ENCODE assay signal across 10 cellular contexts in the genomic region with DNA sequence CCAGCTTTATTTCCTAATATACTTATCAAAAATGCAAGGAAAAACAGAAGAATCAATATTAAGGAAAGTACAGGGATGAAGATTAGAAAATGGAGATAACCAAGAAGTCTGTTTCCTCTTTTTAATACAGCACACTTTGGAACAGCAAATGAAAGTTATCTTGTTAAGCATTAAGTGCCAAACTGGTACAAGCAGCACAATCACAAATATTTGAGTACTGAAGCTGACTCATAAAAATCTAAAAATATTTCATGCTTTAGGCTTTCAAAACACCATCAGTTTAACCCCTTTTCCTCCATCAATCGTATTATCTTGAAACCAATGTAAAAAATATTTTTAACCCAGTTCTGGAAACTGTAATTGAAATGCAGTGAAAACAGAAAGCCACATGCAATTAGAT. TPM values are rescaled to one million over a fixed set of nuclear protein-coding genes. Genes with fewer than 3 reads are reported as not detected.
DNase-seq lines count a peak whose midpoint lies in the region; ATAC-seq, FAIRE-seq and TF ChIP-seq lines count a peak whose summit lies in the region.
"Had no signal": no experiment of that assay in that cellular context is flagged by ENCODE, and none has a peak within 500 bp of the region (broad histone marks: within the 10 kb centered on the region; RNA-seq: fewer than 3 reads in every experiment).

No MANE protein-coding gene starts in this region.

- H4K20me1 ChIP-seq in astrocyte (ENCODE audit: insufficient read depth, low read length): peaks cover 76% of the 10 kb centered on the region

- peaks cover 78% of the 10 kb centered on the region for H3K79me2 ChIP-seq in astrocyte (ENCODE audit: insufficient read depth, low read length)

- peak overlapping the region; percentile 89 for H3K4me3 ChIP-seq in CD4-positive, CD25-positive, alpha-beta regulatory T cell (ENCODE audit: low read depth, low read length)
- H3K4me3 ChIP-seq in HL-60 (replicated peaks; ENCODE audit: insufficient read depth, low read length) (no peak overlapping the region), astrocyte (ENCODE audit: insufficient read depth, low read depth, low read length) (no peak overlapping the region)

- POLR2A ChIA-PET in naive thymus-derived CD8-positive, alpha-beta T cell (lab: Charles Lee): no interaction called here

- DNase-seq in CD4-positive, CD25-positive, alpha-beta regulatory T cell: peak in 1 of 3 donors; percentile 23
- DNase-seq in HL-60 (ENCODE audit: low read depth in 1 of 2, low spot score in 1 of 2) (no peak), astrocyte (ENCODE audit: low read depth) (peak; percentile 28), ecto neural progenitor cell (ENCODE audit: low spot score) (no peak), DMS114 treated with DMSO at 0.1 percent for 48 hours (lab: John Stamatoyannopoulos, UW; ENCODE audit: unreplicated experiment) (no peak), nucleus accumbens (lab: John Stamatoyannopoulos, UW) (no peak)
- no peak for DNase-seq in naive thymus-derived CD8-positive, alpha-beta T cell
- DNase-seq: retina had no signal

- FAIRE-seq in astrocyte (lab: Jason Lieb, UNC): no peak

- H3K27ac ChIP-seq in CD4-positive, CD25-positive, alpha-beta regulatory T cell (ENCODE audit: insufficient read depth, low read length, poor library complexity, severe bottlenecking): no peak overlapping the region
- H3K27ac ChIP-seq in HL-60 (replicated peaks) (0 out of 2 replicates have a peak overlapping the region, but pooled peaks have one; percentile 1), astrocyte (ENCODE audit: low read depth, low read length) (peak overlapping the region; percentile 4)

- H3K27me3 ChIP-seq in CD4-positive, CD25-positive, alpha-beta regulatory T cell (ENCODE audit: control insufficient read depth, insufficient read depth, low read length): no peaks in the 10 kb centered on the region
- H3K27me3 ChIP-seq in HL-60 (ENCODE audit: insufficient read depth, poor library complexity, severe bottlenecking) (no peaks in the 10 kb centered on the region), astrocyte (ENCODE audit: insufficient read depth, low read length) (no peaks in the 10 kb centered on the region)

- H3K4me3 Mint-ChIP-seq in CD4-positive, CD25-positive, alpha-beta regulatory T cell: peak overlapping the region; percentile 64 to 85 (median 74)
- H3K4me3 Mint-ChIP-seq in astrocyte (ENCODE audit: unreplicated experiment): peak overlapping the region; percentile 42
- H3K4me3 Mint-ChIP-seq in naive thymus-derived CD8-positive, alpha-beta T cell: peak overlapping the region in 6 of 10 donors; percentile 24 to 93 (median 48)
- H3K4me3 Mint-ChIP-seq: T-helper 1 cell treated with Interleukin-12 subunit alpha and Interleukin-12 subunit beta and Interleukin-4 antibody, amounts not matched to agents 30 μg/mL and 1 μg/mL, for 36 hours had no signal

- no peak overlapping the region for H3K9ac ChIP-seq in astrocyte (ENCODE audit: low read length)

- peak overlapping the region; percentile 92 for H3K4me2 ChIP-seq in astrocyte (ENCODE audit: low read length)

- no peak for TF ChIP-seq CTCF in HL-60 (IDR thresholded peaks at IDR 0.05; ENCODE audit: insufficient read depth, low read length)
- TF ChIP-seq CTCF in astrocyte (IDR thresholded peaks at IDR 0.05; ENCODE audit: insufficient read depth, low read depth, low read length): no peak

- ATAC-seq in CD4-positive, CD25-positive, alpha-beta regulatory T cell (ENCODE audit: low read depth in 2 of 2): no peak
- no peak for ATAC-seq in naive thymus-derived CD8-positive, alpha-beta T cell
- no peak for ATAC-seq in GM21825 (IDR thresholded peaks at IDR 0.05; ENCODE audit: unreplicated experiment)

- no peaks in the 10 kb centered on the region for H3K9me3 ChIP-seq in CD4-positive, CD25-positive, alpha-beta regulatory T cell (ENCODE audit: control insufficient read depth in 2 of 2, low read length in 2 of 2)
- H3K9me3 ChIP-seq in astrocyte (ENCODE audit: insufficient read depth, low read depth, low read length): no peaks in the 10 kb centered on the region

- H3K36me3 Mint-ChIP-seq in CD4-positive, CD25-positive, alpha-beta regulatory T cell: no peaks in the 10 kb centered on the region
- H3K36me3 Mint-ChIP-seq in astrocyte (ENCODE audit: low read depth, unreplicated experiment): peaks cover 2% of the 10 kb centered on the region
- H3K36me3 Mint-ChIP-seq in naive thymus-derived CD8-positive, alpha-beta T cell: no peaks in the 10 kb centered on the region

- no peaks in the 10 kb centered on the region for H3K36me3 ChIP-seq in CD4-positive, CD25-positive, alpha-beta regulatory T cell (ENCODE audit: control insufficient read depth, insufficient read depth, low read length)
- H3K36me3 ChIP-seq in astrocyte (ENCODE audit: insufficient read depth, low read length): no peaks in the 10 kb centered on the region

- peaks cover 54% of the 10 kb centered on the region for H3K4me1 ChIP-seq in CD4-positive, CD25-positive, alpha-beta regulatory T cell (ENCODE audit: control insufficient read depth, insufficient read depth, low read length, poor library complexity, severe bottlenecking)
- peaks cover 40% of the 10 kb centered on the region for H3K4me1 ChIP-seq in astrocyte (ENCODE audit: insufficient read depth, low read length)

- peaks cover 4% of the 10 kb centered on the region for H3K27me3 Mint-ChIP-seq in CD4-positive, CD25-positive, alpha-beta regulatory T cell
- no peaks in the 10 kb centered on the region for H3K27me3 Mint-ChIP-seq in astrocyte (ENCODE audit: low read depth, unreplicated experiment)
- H3K27me3 Mint-ChIP-seq in naive thymus-derived CD8-positive, alpha-beta T cell: no peaks in the 10 kb centered on the region

- H3K9me3 Mint-ChIP-seq in CD4-positive, CD25-positive, alpha-beta regulatory T cell: no peaks in the 10 kb centered on the region
- H3K9me3 Mint-ChIP-seq in astrocyte (ENCODE audit: unreplicated experiment): peaks cover 3% of the 10 kb centered on the region
- no peaks in the 10 kb centered on the region for H3K9me3 Mint-ChIP-seq in naive thymus-derived CD8-positive, alpha-beta T cell
- H3K9me3 Mint-ChIP-seq: T-helper 1 cell treated with Interleukin-12 subunit alpha and Interleukin-12 subunit beta and Interleukin-4 antibody, amounts not matched to agents 30 μg/mL and 1 μg/mL, for 36 hours had no signal

- H2AFZ ChIP-seq in astrocyte (ENCODE audit: low read depth, low read length): no peak overlapping the region

- peak overlapping the region in 1 of 3 donors; percentile 80 for H3K27ac Mint-ChIP-seq in CD4-positive, CD25-positive, alpha-beta regulatory T cell
- peak overlapping the region; percentile 22 for H3K27ac Mint-ChIP-seq in astrocyte (ENCODE audit: unreplicated experiment)
- peak overlapping the region in 4 of 10 donors; percentile 42 to 72 (median 57) for H3K27ac Mint-ChIP-seq in naive thymus-derived CD8-positive, alpha-beta T cell
- H3K27ac Mint-ChIP-seq: T-helper 1 cell treated with Interleukin-12 subunit alpha and Interleukin-12 subunit beta and Interleukin-4 antibody, amounts not matched to agents 30 μg/mL and 1 μg/mL, for 36 hours had no signal

- H3K4me1 Mint-ChIP-seq in CD4-positive, CD25-positive, alpha-beta regulatory T cell: peaks cover 44 to 83% (median 72%) of the 10 kb centered on the region in 4 donors
- peaks cover 31% of the 10 kb centered on the region for H3K4me1 Mint-ChIP-seq in astrocyte (ENCODE audit: low read depth, unreplicated experiment)
- H3K4me1 Mint-ChIP-seq in naive thymus-derived CD8-positive, alpha-beta T cell: peaks cover 48 to 80% (median 74%) of the 10 kb centered on the region in 4 donors

RNA-seq across cellular contexts. Expression of gene FBXW11, which starts 2.7 kb away (rescaled TPM):
- 40.7 TPM for total RNA-seq in CD4-positive, CD25-positive, alpha-beta regulatory T cell
- 10 to 100 TPM; 20.6 to 26.0 (median 24.9) TPM for polyA plus RNA-seq in CD4-positive, CD25-positive, alpha-beta regulatory T cell
- total RNA-seq in astrocyte: 64.7 and 65.9 TPM in 2 replicates
- 10 to 100 TPM; 36.9 to 39.5 TPM for total RNA-seq in naive thymus-derived CD8-positive, alpha-beta T cell
- polyA plus RNA-seq in naive thymus-derived CD8-positive, alpha-beta T cell: 10 to 100 TPM; 13.5 to 18.3 (median 16.2) TPM
